Comparison of ENCODE assay signal across 9 cellular contexts in the genomic region with DNA sequence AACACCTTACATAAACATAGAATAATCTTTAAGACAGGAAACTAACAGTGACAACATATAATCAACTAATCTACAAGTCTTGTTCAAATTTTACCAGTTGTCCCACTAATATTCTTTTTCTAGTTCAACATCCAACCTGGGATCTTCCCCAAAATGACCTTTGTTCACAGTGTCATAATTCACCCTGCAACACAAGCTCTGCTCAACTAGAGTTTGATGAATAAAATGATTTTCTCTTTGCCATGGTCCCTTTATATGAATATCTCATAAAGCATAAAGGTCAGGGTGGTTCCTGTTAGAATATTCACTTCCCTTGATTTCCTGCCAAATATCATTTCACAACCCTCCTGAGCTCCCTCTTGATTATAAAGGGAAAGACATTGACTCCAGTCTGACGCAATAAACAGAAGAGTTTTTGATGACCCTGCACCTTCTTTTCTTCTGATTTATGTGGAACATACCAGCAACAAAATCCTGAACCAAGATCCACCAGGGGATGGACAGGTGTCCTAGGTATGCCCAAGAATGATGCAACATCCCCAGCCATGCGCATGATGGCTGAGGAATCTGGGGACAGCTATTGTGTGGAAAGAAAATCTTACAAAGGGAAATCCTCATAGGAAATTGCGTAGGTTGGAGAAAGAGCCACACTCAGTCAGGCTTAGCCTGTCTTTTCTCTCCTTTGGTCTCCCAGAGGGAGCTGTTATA. TPM values are rescaled to one million over a fixed set of nuclear protein-coding genes. Genes with fewer than 3 reads are reported as not detected.
A peak's percentile ranks its signal among the peaks of the same experiment; 100 is the strongest.
DNase-seq lines count a peak whose midpoint lies in the region; ATAC-seq and TF ChIP-seq lines count a peak whose summit lies in the region.
"Had no signal": no experiment of that assay in that cellular context is flagged by ENCODE, and none has a peak within 500 bp of the region (broad histone marks: within the 10 kb centered on the region; RNA-seq: fewer than 3 reads in every experiment).

No MANE protein-coding gene starts in this region.

- H3K9ac ChIP-seq in PC-3 (ENCODE audit: low read length), result no peak overlapping the region

- peak; percentile 68 for ATAC-seq in GM23338
- no peak for ATAC-seq in PC-3
- ATAC-seq in omental fat pad (ENCODE audit: low FRiP score), result peak; percentile 48
- ATAC-seq in HG02642 (IDR thresholded peaks at IDR 0.05; ENCODE audit: poor library complexity, unreplicated experiment), result no peak
- ATAC-seq in HG03457 (IDR thresholded peaks at IDR 0.05; ENCODE audit: unreplicated experiment), result no peak

- H3K4me2 ChIP-seq in GM23338 (peak overlapping the region; percentile 24; the same call in 1 of the 2 replicates), PC-3 (ENCODE audit: low read length) (peak overlapping the region; percentile 22; the same call in 1 of the 2 replicates)

- DNase-seq in GM23338 (ENCODE audit: low spot score), result peak; percentile 65
- DNase-seq in PC-3, result peak; percentile 68
- peak; percentile 74 for DNase-seq in fibroblast of the aortic adventitia (ENCODE audit: low read depth)
- DNase-seq in omental fat pad (ENCODE audit: low spot score), result no peak
- DNase-seq in A172 (ENCODE audit: low spot score), result no peak
- no peak for DNase-seq in C1 segment of cervical spinal cord (lab: John Stamatoyannopoulos, UW)
- DNase-seq: HFFc6 had no signal

- no TSS peak for BruUV-seq in PC-3 (replicated peaks; lab: Mats Ljungman, UMichigan)

- CTCF ChIA-PET in PC-3 (lab: Charles Lee), result no interaction called here

- no peaks in the 10 kb centered on the region for H3K9me3 Mint-ChIP-seq in GM23338

- H3K9me2 ChIP-seq in GM23338 (ENCODE audit: insufficient read depth) (no peaks in the 10 kb centered on the region; the same call in 1 of the 2 replicates), PC-3 (replicated peaks; ENCODE audit: low read length) (no peaks in the 10 kb centered on the region)

- H3K4me3 ChIP-seq in GM23338, result no peak overlapping the region
- H3K4me3 ChIP-seq in PC-3 (ENCODE audit: low read length), result no peak overlapping the region
- no peak overlapping the region for H3K4me3 ChIP-seq in fibroblast of the aortic adventitia (ENCODE audit: low read depth, low read length)

- H3K36me3 ChIP-seq in GM23338 (ENCODE audit: insufficient read depth) (no peaks in the 10 kb centered on the region), PC-3 (ENCODE audit: low read depth, low read length) (no peaks in the 10 kb centered on the region)

- peaks cover 69% of the 10 kb centered on the region for H3K4me1 Mint-ChIP-seq in GM23338

- H4K20me1 ChIP-seq in GM23338 (replicated peaks; ENCODE audit: insufficient read depth), result no peaks in the 10 kb centered on the region
- H4K20me1 ChIP-seq in PC-3 (ENCODE audit: low read length), result no peaks in the 10 kb centered on the region

- peak overlapping the region; percentile 73; the same call in 1 of the 2 replicates for H3K27ac ChIP-seq in GM23338 (ENCODE audit: low read depth)
- H3K27ac ChIP-seq in PC-3 (ENCODE audit: low read length), result no peak overlapping the region

- H3K4me1 ChIP-seq in GM23338 (ENCODE audit: insufficient read depth) (peaks cover 55% of the 10 kb centered on the region), PC-3 (ENCODE audit: insufficient read depth, low read length) (peaks cover 27% of the 10 kb centered on the region)

- H3K27me3 Mint-ChIP-seq in GM23338 (ENCODE audit: insufficient read depth, low read depth, poor library complexity), result no peaks in the 10 kb centered on the region

- intact Hi-C loops in PC-3 (cut with micrococcal nuclease), result no loop called here

- H3F3A ChIP-seq in GM23338 (replicated peaks; ENCODE audit: low read depth), result no peaks in the 10 kb centered on the region
- H3F3A ChIP-seq in PC-3 (ENCODE audit: low read length, unreplicated experiment), result no peaks in the 10 kb centered on the region

- H3K36me3 Mint-ChIP-seq in GM23338 (ENCODE audit: low read depth), result no peaks in the 10 kb centered on the region

- peak overlapping the region; percentile 96 for H3K27ac Mint-ChIP-seq in GM23338
- H3K27ac Mint-ChIP-seq: HFFc6 had no signal

- TF ChIP-seq CTCF in GM23338 (conservative IDR thresholded peaks at IDR 0.05; ENCODE audit: low read depth in 2 of 2) (no peak), PC-3 (conservative IDR thresholded peaks at IDR 0.05; ENCODE audit: low read depth, low read length) (no peak), fibroblast of the aortic adventitia (IDR thresholded peaks at IDR 0.05; ENCODE audit: insufficient read depth, low read length) (no peak), omental fat pad (IDR thresholded peaks at IDR 0.05) (no peak)

- H3K79me2 ChIP-seq in GM23338 (replicated peaks; ENCODE audit: insufficient read depth) (no peaks in the 10 kb centered on the region), PC-3 (ENCODE audit: low read length) (no peaks in the 10 kb centered on the region)

- POLR2A ChIA-PET in PC-3 (lab: Charles Lee; ENCODE audit: unreplicated experiment), result no interaction called here

- H3K27me3 ChIP-seq in GM23338 (ENCODE audit: insufficient read depth), result no peaks in the 10 kb centered on the region
- H3K27me3 ChIP-seq in PC-3 (ENCODE audit: low read length), result no peaks in the 10 kb centered on the region

- H2AFZ ChIP-seq in GM23338, result no peak overlapping the region
- H2AFZ ChIP-seq in PC-3 (ENCODE audit: low read length), result no peak overlapping the region

- no peaks in the 10 kb centered on the region for H3K9me3 ChIP-seq in PC-3 (ENCODE audit: low read length)

- no peak overlapping the region for H3K4me3 Mint-ChIP-seq in GM23338
- H3K4me3 Mint-ChIP-seq: HFFc6 had no signal

TF ChIP-seq in GM23338, 12 proteins besides CTCF, POLR2A, EP300 and RAD21 (continues in another document):
- TF ChIP-seq, protein P1, sequence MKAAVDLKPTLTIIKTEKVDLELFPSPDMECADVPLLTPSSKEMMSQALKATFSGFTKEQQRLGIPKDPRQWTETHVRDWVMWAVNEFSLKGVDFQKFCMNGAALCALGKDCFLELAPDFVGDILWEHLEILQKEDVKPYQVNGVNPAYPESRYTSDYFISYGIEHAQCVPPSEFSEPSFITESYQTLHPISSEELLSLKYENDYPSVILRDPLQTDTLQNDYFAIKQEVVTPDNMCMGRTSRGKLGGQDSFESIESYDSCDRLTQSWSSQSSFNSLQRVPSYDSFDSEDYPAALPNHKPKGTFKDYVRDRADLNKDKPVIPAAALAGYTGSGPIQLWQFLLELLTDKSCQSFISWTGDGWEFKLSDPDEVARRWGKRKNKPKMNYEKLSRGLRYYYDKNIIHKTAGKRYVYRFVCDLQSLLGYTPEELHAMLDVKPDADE (IDR thresholded peaks at IDR 0.05), result no peak
- TF ChIP-seq ZNF114 (CRISPR knock-in tag; IDR thresholded peaks at IDR 0.05) (no peak), JUNB (IDR thresholded peaks at IDR 0.05; ENCODE audit: unreplicated experiment) (no peak), CREB1 (CRISPR knock-in tag; IDR thresholded peaks at IDR 0.05; ENCODE audit: low read depth) (no peak; the same call in 1 of the 2 replicates), EZH2 (IDR thresholded peaks at IDR 0.05; ENCODE audit: low read depth, unreplicated experiment) (no peak), STAT1 (IDR thresholded peaks at IDR 0.05; ENCODE audit: unreplicated experiment) (no peak), ZNF331 (CRISPR knock-in tag; IDR thresholded peaks at IDR 0.05; ENCODE audit: low read depth) (no peak), NANOG (IDR thresholded peaks at IDR 0.05; ENCODE audit: borderline replicate concordance) (no peak), POLR2AphosphoS5 (IDR thresholded peaks at IDR 0.05; ENCODE audit: low read depth) (no peak)

RNA-seq across cellular contexts. Expression of a gene that starts 18.6 kb away (rescaled TPM):
- total RNA-seq in GM23338 (2014; rRNA removed; shearing (Covaris generic)), result 0.43 and 0.52 TPM in 2 replicates
- polyA plus RNA-seq in GM23338 (2016; fragmentation: Nextera tagmentation; extraction: Ambion mirVana), result 0.42 TPM in 2 replicates
- total RNA-seq in PC-3 (2014; rRNA removed), result 5.0 and 7.1 TPM in 2 replicates
- total RNA-seq in fibroblast of the aortic adventitia (ENCODE audit: low replicate concordance), result 23.1 and 88.3 TPM in 2 replicates
- total RNA-seq in omental fat pad, result 10 to 100 TPM in 3 of 4 donors, 1 to 10 TPM in 1; 9.2 to 58.5 (median 17.2) TPM
- total RNA-seq in A172 (2014; rRNA removed; shearing (Covaris generic)), result 16.6 and 17.2 TPM in 2 replicates

RNA-seq across cellular contexts. Expression of a gene that starts 31.4 kb away (rescaled TPM):
- total RNA-seq in GM23338 (2014; rRNA removed; shearing (Covaris generic)), result not detected in 2 replicates
- 0.10 TPM in 2 replicates for polyA plus RNA-seq in GM23338 (2016; fragmentation: Nextera tagmentation; extraction: Ambion mirVana)
- total RNA-seq in PC-3 (2014; rRNA removed), result not detected in 2 replicates
- total RNA-seq in fibroblast of the aortic adventitia (ENCODE audit: low replicate concordance), result not detected in 2 replicates
- not detected for total RNA-seq in omental fat pad
- total RNA-seq in A172 (2014; rRNA removed; shearing (Covaris generic)), result not detected in 2 replicates
- total RNA-seq: HFFc6 had no signal

RNA-seq across cellular contexts. Expression of a gene that starts 44.6 kb away (rescaled TPM):
- not detected in 2 replicates for total RNA-seq in GM23338 (2014; rRNA removed; shearing (Covaris generic))
- polyA plus RNA-seq in GM23338 (2016; fragmentation: Nextera tagmentation; extraction: Ambion mirVana), result 0.10 and 0.24 TPM in 2 replicates
- total RNA-seq in PC-3 (2014; rRNA removed) (6.9 and 8.6 TPM in 2 replicates), fibroblast of the aortic adventitia (ENCODE audit: low replicate concordance) (7.6 and 30.7 TPM in 2 replicates), omental fat pad (10 to 100 TPM in 1 of 4 donors, 1 to 10 TPM in 3; 2.3 to 17.0 (median 3.4) TPM)
- 2.5 and 3.5 TPM in 2 replicates for total RNA-seq in A172 (2014; rRNA removed; shearing (Covaris generic))

RNA-seq across cellular contexts. Expression of a gene that starts 46.0 kb away (rescaled TPM):
- total RNA-seq in GM23338 (2014; rRNA removed; shearing (Covaris generic)), result 3.1 and 3.9 TPM in 2 replicates
- 1.5 and 2.4 TPM in 2 replicates for polyA plus RNA-seq in GM23338 (2016; fragmentation: Nextera tagmentation; extraction: Ambion mirVana)
- total RNA-seq in PC-3 (2014; rRNA removed) (14.1 and 19.6 TPM in 2 replicates), fibroblast of the aortic adventitia (ENCODE audit: low replicate concordance) (13.6 and 172 TPM in 2 replicates), omental fat pad (10 to 100 TPM in 2 of 4 donors, 1 to 10 TPM in 2; 8.1 to 30.9 (median 11.6) TPM)
- total RNA-seq in A172 (2014; rRNA removed; shearing (Covaris generic)), result 21.2 and 22.9 TPM in 2 replicates

Comparison
In these comparisons a context has a peak if more than half of its experiments do, and no peak if none do; other contexts are left out.
1. ATAC-seq: peak in GM23338 (single experiment) and omental fat pad (single experiment); none in PC-3 (single experiment), HG02642 (single experiment) and HG03457 (single experiment).
2. DNase-seq: peak in GM23338 (single experiment), PC-3 (single experiment) and fibroblast of the aortic adventitia (single experiment); none in omental fat pad (single experiment), A172 (single experiment) and C1 segment of cervical spinal cord (0 of 14).